ENCODE assay signal across 8 cellular contexts in genomic region chr2:74440378-74441110, GRCh38. TPM values are rescaled to one million over a fixed set of nuclear protein-coding genes. Genes with fewer than 3 reads are reported as not detected.
DNase-seq lines count a peak whose midpoint lies in the region; ATAC-seq and TF ChIP-seq lines count a peak whose summit lies in the region.

No MANE protein-coding gene starts in this region.

- peak overlapping the region; percentile 85 for H3K27ac ChIP-seq in PC-3 (ENCODE audit: low read length)
- peak overlapping the region; percentile 16 to 72 for H3K27ac ChIP-seq in ovary
- no peak overlapping the region for H3K27ac ChIP-seq in effector memory CD4-positive, alpha-beta T cell (ENCODE audit: insufficient read depth, low read length, poor library complexity, severe bottlenecking)

- H3K4me1 ChIP-seq in PC-3 (ENCODE audit: insufficient read depth, low read length) = peaks cover 34% of the 10 kb centered on the region
- H3K4me1 ChIP-seq in adipocyte (ENCODE audit: control insufficient read depth, insufficient read depth, low read length) = peaks cover 22% of the 10 kb centered on the region
- peaks cover 7% of the 10 kb centered on the region for H3K4me1 ChIP-seq in ovary (ENCODE audit: insufficient read depth)
- H3K4me1 ChIP-seq in effector memory CD4-positive, alpha-beta T cell (ENCODE audit: control insufficient read depth, insufficient read depth, low read length, poor library complexity, severe bottlenecking) = peaks cover 19% of the 10 kb centered on the region

- DNase-seq in G401 (ENCODE audit: low spot score) (peak; percentile 53), HT1080 (ENCODE audit: low read depth) (peak; percentile 81), PC-3 (peak; percentile 82), adipocyte (ENCODE audit: low read depth) (peak; percentile 96), cardiac septum (ENCODE audit: low spot score) (peak; percentile 94), ovary (peak; percentile 67 to 86 (median 74))
- no peak for DNase-seq in effector memory CD4-positive, alpha-beta T cell

- intact Hi-C loops in PC-3 (cut with micrococcal nuclease) = loop anchor here (1.0 to 2.0 kb wide), 2 partner anchors 14 to 20 kb away; partner anchors contain the start of genes C2orf81 and WDR54
- intact Hi-C loops in cardiac septum (cut with DNase I) = no loop called here
- intact Hi-C loops in ovary (cut with DNase I) = no loop called here

- peaks cover 11% of the 10 kb centered on the region; the same call in 1 of the 2 replicates for H3K36me3 ChIP-seq in PC-3 (ENCODE audit: low read depth, low read length)
- H3K36me3 ChIP-seq in adipocyte (ENCODE audit: control insufficient read depth, insufficient read depth, low read length, severe bottlenecking) = no peaks in the 10 kb centered on the region
- no peaks in the 10 kb centered on the region for H3K36me3 ChIP-seq in ovary
- no peaks in the 10 kb centered on the region for H3K36me3 ChIP-seq in effector memory CD4-positive, alpha-beta T cell (ENCODE audit: control insufficient read depth, insufficient read depth, low read length)

- H3F3A ChIP-seq in PC-3 (ENCODE audit: low read length, unreplicated experiment) = no peaks in the 10 kb centered on the region

- H2AFZ ChIP-seq in PC-3 (ENCODE audit: low read length) = peak overlapping the region; percentile 85

- H3K9me3 ChIP-seq in PC-3 (ENCODE audit: low read length) = no peaks in the 10 kb centered on the region
- no peaks in the 10 kb centered on the region for H3K9me3 ChIP-seq in adipocyte (ENCODE audit: control insufficient read depth, low read length)
- no peaks in the 10 kb centered on the region for H3K9me3 ChIP-seq in ovary
- H3K9me3 ChIP-seq in effector memory CD4-positive, alpha-beta T cell (ENCODE audit: control insufficient read depth, low read length) = no peaks in the 10 kb centered on the region

- no peak for TF ChIP-seq EP300 in ovary (IDR thresholded peaks at IDR 0.05)

- TF ChIP-seq CTCF in PC-3 (conservative IDR thresholded peaks at IDR 0.05; ENCODE audit: low read depth, low read length) (peak; percentile 26; the same call in 1 of the 2 replicates), ovary (IDR thresholded peaks at IDR 0.05) (peak in 1 of 3 donors; percentile 29)

- peak overlapping the region; percentile 98 for H3K4me2 ChIP-seq in PC-3 (ENCODE audit: low read length)

- TF ChIP-seq POLR2A in ovary (IDR thresholded peaks at IDR 0.05) = no peak

- H3K27me3 ChIP-seq in PC-3 (ENCODE audit: low read length) = no peaks in the 10 kb centered on the region
- H3K27me3 ChIP-seq in adipocyte (replicated peaks; ENCODE audit: control insufficient read depth, insufficient read depth, low read length) = no peaks in the 10 kb centered on the region
- H3K27me3 ChIP-seq in ovary = no peaks in the 10 kb centered on the region
- peaks cover 37% of the 10 kb centered on the region for H3K27me3 ChIP-seq in effector memory CD4-positive, alpha-beta T cell (replicated peaks; ENCODE audit: control insufficient read depth, insufficient read depth, low read length, poor library complexity, severe bottlenecking)

- peak overlapping the region; percentile 73 for H3K4me3 ChIP-seq in PC-3 (ENCODE audit: low read length)
- H3K4me3 ChIP-seq in adipocyte (ENCODE audit: low read length) = peak overlapping the region; percentile 82
- H3K4me3 ChIP-seq in ovary = peak overlapping the region; percentile 32
- no peak overlapping the region for H3K4me3 ChIP-seq in effector memory CD4-positive, alpha-beta T cell (ENCODE audit: insufficient read depth, low read depth, low read length, poor library complexity, severe bottlenecking)

- CTCF ChIA-PET in PC-3 (lab: Charles Lee) = interaction anchor here (0.5 to 0.9 kb wide), 2 partner anchors 26 to 194 kb away, joined by 3 to 10 read pairs; no protein-coding TSS in a partner anchor

- H4K20me1 ChIP-seq in PC-3 (ENCODE audit: low read length) = peaks cover 26% of the 10 kb centered on the region

- WGBS in ovary, 3 donors = 4 to 10% (median 5%) methylated on average over 43 of the region's 43 CpGs

- H3K9ac ChIP-seq in PC-3 (ENCODE audit: low read length) = peak overlapping the region; percentile 89
- H3K9ac ChIP-seq in adipocyte (ENCODE audit: low read length) = peak overlapping the region; percentile 86

- no peaks in the 10 kb centered on the region for H3K9me2 ChIP-seq in PC-3 (replicated peaks; ENCODE audit: low read length)

- H3K79me2 ChIP-seq in PC-3 (ENCODE audit: low read length) = peaks cover 62% of the 10 kb centered on the region

- POLR2A ChIA-PET in PC-3 (lab: Charles Lee; ENCODE audit: unreplicated experiment) = interaction anchor here (0.5 to 1.0 kb wide), 8 partner anchors 12 to 50 kb away, joined by 3 to 19 read pairs (median 4); partner anchors contain the start of genes INO80B and WBP1

- in situ Hi-C loops in G401 (cut with HindIII; ENCODE audit: low sequenced_read_pairs) = no loop called here

- TSS peak; percentile 82 for BruUV-seq in PC-3 (replicated peaks; lab: Mats Ljungman, UMichigan)

- ATAC-seq in GM21515 (IDR thresholded peaks at IDR 0.05; ENCODE audit: unreplicated experiment) (peak; percentile 79), PC-3 (peak; percentile 84)

RNA-seq across cellular contexts. Expression of gene RTKN, which starts 1.2 kb away (rescaled TPM):
- total RNA-seq in G401 (2014; rRNA removed; shearing (Covaris generic)) = 46.5 and 56.2 TPM in 2 replicates
- 15.8 and 21.1 TPM in 2 replicates for total RNA-seq in HT1080 (2014; rRNA removed; shearing (Covaris generic))
- 9.5 and 11.3 TPM in 2 replicates for polyA plus RNA-seq in HT1080 (2015; cell fraction: cytosol; rRNA removed)
- polyA plus RNA-seq in HT1080 (2015; cell fraction: nucleus; rRNA removed) = 28.7 and 32.0 TPM in 2 replicates
- total RNA-seq in PC-3 (2014; rRNA removed) = 90.5 and 138 TPM in 2 replicates
- 18.5 TPM for total RNA-seq in cardiac septum
- 10 to 100 TPM in 5 of 7 donors, 1 to 10 TPM in 2; 1.6 to 30.9 (median 12.2) TPM for total RNA-seq in ovary
- polyA plus RNA-seq in ovary = 1 to 10 TPM; 8.6 TPM

RNA-seq across cellular contexts. Expression of gene INO80B, which starts 14.3 kb away (rescaled TPM):
- total RNA-seq in G401 (2014; rRNA removed; shearing (Covaris generic)) = 7.8 and 15.7 TPM in 2 replicates
- total RNA-seq in HT1080 (2014; rRNA removed; shearing (Covaris generic)) = 19.0 and 19.6 TPM in 2 replicates
- polyA plus RNA-seq in HT1080 (2015; cell fraction: cytosol; rRNA removed) = 15.8 and 22.0 TPM in 2 replicates
- 30.4 and 41.7 TPM in 2 replicates for polyA plus RNA-seq in HT1080 (2015; cell fraction: nucleus; rRNA removed)
- total RNA-seq in PC-3 (2014; rRNA removed) (26.2 and 34.6 TPM in 2 replicates), cardiac septum (18.0 TPM), ovary (10 to 100 TPM in 6 of 7 donors, 1 to 10 TPM in 1; 9.4 to 60.9 (median 49.6) TPM)
- polyA plus RNA-seq in ovary = 10 to 100 TPM; 45.1 to 48.6 TPM

RNA-seq across cellular contexts. Expression of gene WBP1, which starts 17.7 kb away (rescaled TPM):
- 59.6 and 72.2 TPM in 2 replicates for total RNA-seq in G401 (2014; rRNA removed; shearing (Covaris generic))
- 31.0 and 47.8 TPM in 2 replicates for total RNA-seq in HT1080 (2014; rRNA removed; shearing (Covaris generic))
- 53.6 and 60.0 TPM in 2 replicates for polyA plus RNA-seq in HT1080 (2015; cell fraction: cytosol; rRNA removed)
- 102 and 134 TPM in 2 replicates for polyA plus RNA-seq in HT1080 (2015; cell fraction: nucleus; rRNA removed)
- total RNA-seq in PC-3 (2014; rRNA removed) (57.5 and 64.4 TPM in 2 replicates), cardiac septum (47.7 TPM), ovary (10 to 100 TPM; 61.9 to 93.8 (median 73.3) TPM)
- 100 to 1,000 TPM in 1 of 2 donors, 10 to 100 TPM in 1; 52.4 to 114 TPM for polyA plus RNA-seq in ovary

RNA-seq across cellular contexts. Expression of gene WDR54, which starts 19.0 kb away (rescaled TPM):
- total RNA-seq in G401 (2014; rRNA removed; shearing (Covaris generic)) = 88.5 and 104 TPM in 2 replicates
- total RNA-seq in HT1080 (2014; rRNA removed; shearing (Covaris generic)) = 59.7 and 66.7 TPM in 2 replicates
- 61.0 and 73.3 TPM in 2 replicates for polyA plus RNA-seq in HT1080 (2015; cell fraction: cytosol; rRNA removed)
- polyA plus RNA-seq in HT1080 (2015; cell fraction: nucleus; rRNA removed) = 59.2 and 63.0 TPM in 2 replicates
- total RNA-seq in PC-3 (2014; rRNA removed) = 38.8 and 41.0 TPM in 2 replicates
- 2.6 TPM for total RNA-seq in cardiac septum
- total RNA-seq in ovary = 10 to 100 TPM in 6 of 7 donors, 1 to 10 TPM in 1; 8.8 to 41.6 (median 16.2) TPM
- polyA plus RNA-seq in ovary = 10 to 100 TPM in 1 of 2 donors, 1 to 10 TPM in 1; 8.6 to 22.4 TPM

RNA-seq across cellular contexts. Expression of gene C2orf81, which starts 19.1 kb away (rescaled TPM):
- total RNA-seq in G401 (2014; rRNA removed; shearing (Covaris generic)) = 0.95 and 2.8 TPM in 2 replicates
- 0.37 and 2.2 TPM in 2 replicates for total RNA-seq in HT1080 (2014; rRNA removed; shearing (Covaris generic))
- polyA plus RNA-seq in HT1080 (2015; cell fraction: cytosol; rRNA removed) = 1.3 and 2.9 TPM in 2 replicates
- 1.9 and 2.3 TPM in 2 replicates for polyA plus RNA-seq in HT1080 (2015; cell fraction: nucleus; rRNA removed)
- total RNA-seq in PC-3 (2014; rRNA removed) (1.6 and 2.4 TPM in 2 replicates), cardiac septum (1.1 TPM), ovary (1 to 10 TPM; 1.3 to 9.9 (median 4.5) TPM)
- 1 to 10 TPM in 1 of 2 donors, under 1 TPM in 1; 0.85 to 5.1 TPM for polyA plus RNA-seq in ovary

Comparison
In these comparisons a context has a peak if more than half of its experiments do, and no peak if none do; other contexts are left out.
1. DNase-seq: peak in G401 (single experiment), HT1080 (single experiment), PC-3 (single experiment), adipocyte (single experiment), cardiac septum (single experiment) and ovary (5 of 5); none in effector memory CD4-positive, alpha-beta T cell (0 of 3).